Comparison of ENCODE assay signal across 1 cellular context in genomic region chr6:6858533-6858982, GRCh38.
TF ChIP-seq lines count a peak whose summit lies in the region.

No MANE protein-coding gene starts in this region.

TF ChIP-seq in K562, 482 proteins besides CTCF, POLR2A, EP300 and RAD21 (continued from another document and continues in another):
- TF ChIP-seq MGA (IDR thresholded peaks at IDR 0.05): peak; percentile 58
- peak in 1 of 2 experiments; percentile 40; a peak in 1 of 4 replicates for TF ChIP-seq ZNF318 (IDR thresholded peaks at IDR 0.05; ENCODE audit: borderline replicate concordance in 1 of 2, low read depth in 1 of 2)
- TF ChIP-seq MAFG (tag; conservative IDR thresholded peaks at IDR 0.05): peak; percentile 96
- TF ChIP-seq ZNF592 (IDR thresholded peaks at IDR 0.05): peak; percentile 70
- TF ChIP-seq ZNF444 (CRISPR knock-in tag; IDR thresholded peaks at IDR 0.05): no peak
- peak; percentile 91 for TF ChIP-seq MAFK (IDR thresholded peaks at IDR 0.05; ENCODE audit: low read length)
- peak; percentile 49 for TF ChIP-seq ARID1B (IDR thresholded peaks at IDR 0.05)
- TF ChIP-seq CBX3 (IDR thresholded peaks at IDR 0.05; ENCODE audit: borderline replicate concordance in 1 of 2, low read length in 2 of 2): peak in 1 of 2 experiments; percentile 37; a peak in 1 of 3 replicates
- TF ChIP-seq ESRRA (IDR thresholded peaks at IDR 0.05; ENCODE audit: borderline replicate concordance, low read depth): peak; percentile 70; the same call in 1 of the 2 replicates
- 0 out of 2 replicates have a peak, but pooled peaks have one; percentile 11 for TF ChIP-seq DDX20 (tag; IDR thresholded peaks at IDR 0.05; ENCODE audit: low read depth)
- TF ChIP-seq RNF2 (IDR thresholded peaks at IDR 0.05): 0 out of 2 replicates have a peak, but pooled peaks have one; percentile 22
- no peak for TF ChIP-seq ATF3 (IDR thresholded peaks at IDR 0.05)
- TF ChIP-seq ATF3 (CRISPR knock-in tag; conservative IDR thresholded peaks at IDR 0.05): no peak
- 0 out of 2 replicates have a peak, but pooled peaks have one; percentile 5 for TF ChIP-seq GMEB1 (CRISPR knock-in tag; IDR thresholded peaks at IDR 0.05)
- TF ChIP-seq DLX4 (CRISPR knock-in tag; IDR thresholded peaks at IDR 0.05): no peak
- TF ChIP-seq ZNF316 (IDR thresholded peaks at IDR 0.05): peak; percentile 98
- peak; percentile 73 for TF ChIP-seq SMARCE1 (IDR thresholded peaks at IDR 0.05)
- TF ChIP-seq TCF3 (CRISPR knock-in tag; IDR thresholded peaks at IDR 0.05): no peak
- TF ChIP-seq ZNF143 (CRISPR knock-in tag; IDR thresholded peaks at IDR 0.05): no peak
- TF ChIP-seq MAFF (IDR thresholded peaks at IDR 0.05; ENCODE audit: low read length): peak; percentile 95
